ENCODE assay signal across 8 cellular contexts in the genomic region with DNA sequence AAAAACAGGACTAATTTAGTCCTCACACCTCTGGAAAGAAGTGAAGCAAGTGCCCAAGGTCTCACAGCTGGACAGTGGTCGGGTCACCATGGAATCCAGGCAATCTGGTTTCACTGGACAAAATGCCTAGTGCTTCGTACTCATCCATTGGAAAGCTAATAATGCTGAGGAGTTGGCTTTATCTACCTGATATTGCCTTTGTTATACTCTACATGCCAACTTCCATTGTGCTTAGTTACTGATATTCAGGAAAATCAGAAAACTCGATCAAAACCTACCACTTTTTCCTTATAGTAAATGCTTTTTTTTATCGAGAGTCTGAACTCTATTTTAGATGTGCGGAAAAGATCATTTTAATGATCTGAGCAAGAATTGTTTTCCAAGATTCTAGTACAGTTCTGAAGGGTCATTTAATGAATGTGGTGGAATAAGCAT. TPM values are rescaled to one million over a fixed set of nuclear protein-coding genes. Genes with fewer than 3 reads are reported as not detected.
DNase-seq lines count a peak whose midpoint lies in the region; ATAC-seq, FAIRE-seq and TF ChIP-seq lines count a peak whose summit lies in the region.

No MANE protein-coding gene starts in this region.

- peak overlapping the region in 8 of 9 donors; percentile 28 to 91 (median 70) for H3K27ac Mint-ChIP-seq in naive thymus-derived CD4-positive, alpha-beta T cell

- peak overlapping the region; percentile 58 to 77 (median 70) for H3K4me3 ChIP-seq in BLaER1 treated with 17β-estradiol and CSF1 and Interleukin-3, amounts not matched to agents 10 nM and 100 nM
- H3K4me3 ChIP-seq in bronchial epithelial cell (ENCODE audit: low read depth, low read length): peak overlapping the region; percentile 85
- H3K4me3 ChIP-seq in naive thymus-derived CD4-positive, alpha-beta T cell (ENCODE audit: low read length): peak overlapping the region; percentile 98

- peak overlapping the region; percentile 41 to 73 (median 56); a peak in 19 of 22 replicates for H3K4me2 ChIP-seq in BLaER1 treated with 17β-estradiol and CSF1 and Interleukin-3, amounts not matched to agents 10 nM and 100 nM

- CTCF ChIA-PET in naive thymus-derived CD4-positive, alpha-beta T cell (lab: Charles Lee): interaction anchor here (0.6 to 1.1 kb wide), 2 partner anchors 15 to 20 kb away, joined by 3 to 4 read pairs; no protein-coding TSS in a partner anchor

- ATAC-seq in HG03565 (IDR thresholded peaks at IDR 0.05; ENCODE audit: unreplicated experiment) (peak; percentile 1), HG02938 (IDR thresholded peaks at IDR 0.05; ENCODE audit: unreplicated experiment) (no peak)
- ATAC-seq in naive thymus-derived CD4-positive, alpha-beta T cell: no peak

- no peaks in the 10 kb centered on the region for H3K27me3 ChIP-seq in BLaER1 treated with 17β-estradiol and CSF1 and Interleukin-3, amounts not matched to agents 10 nM and 100 nM
- peaks cover 2% of the 10 kb centered on the region for H3K27me3 ChIP-seq in bronchial epithelial cell (ENCODE audit: control insufficient read depth, insufficient read depth, low read length)
- no peaks in the 10 kb centered on the region for H3K27me3 ChIP-seq in naive thymus-derived CD4-positive, alpha-beta T cell (ENCODE audit: control insufficient read depth in 2 of 2, insufficient read depth in 2 of 2, low read length in 2 of 2)

- peaks cover 18 to 46% (median 23%) of the 10 kb centered on the region in 5 donors for H3K27me3 Mint-ChIP-seq in naive thymus-derived CD4-positive, alpha-beta T cell

- H3K4me1 ChIP-seq in BLaER1 treated with 17β-estradiol and CSF1 and Interleukin-3, amounts not matched to agents 10 nM and 100 nM: 0 out of 20 replicates have a peak, but pooled peaks cover 0 to 3% (median 0%) of the 10 kb centered on the region in 10 experiments
- H3K4me1 ChIP-seq in naive thymus-derived CD4-positive, alpha-beta T cell (ENCODE audit: control insufficient read depth in 2 of 2, insufficient read depth in 2 of 2, low read length in 2 of 2): peaks cover 0 to 5% of the 10 kb centered on the region in 2 donors

- H3K9ac ChIP-seq in BLaER1 treated with 17β-estradiol and CSF1 and Interleukin-3, amounts not matched to agents 10 nM and 100 nM: peak overlapping the region in 7 of 11 experiments; percentile 35 to 57 (median 42); a peak in 8 of 22 replicates

- no peaks in the 10 kb centered on the region for H3K36me3 Mint-ChIP-seq in naive thymus-derived CD4-positive, alpha-beta T cell

- no peaks in the 10 kb centered on the region for H4K20me1 ChIP-seq in BLaER1 treated with 17β-estradiol and CSF1 and Interleukin-3, amounts not matched to agents 10 nM and 100 nM

- H3K9me3 Mint-ChIP-seq in naive thymus-derived CD4-positive, alpha-beta T cell: peaks cover 0 to 1% (median 0%) of the 10 kb centered on the region in 11 donors

- H3K9me3 ChIP-seq in BLaER1 treated with 17β-estradiol and CSF1 and Interleukin-3, amounts not matched to agents 10 nM and 100 nM (replicated peaks in 1 of 11): no peaks in the 10 kb centered on the region
- H3K9me3 ChIP-seq in naive thymus-derived CD4-positive, alpha-beta T cell (ENCODE audit: control insufficient read depth in 2 of 3, low read length in 3 of 3): no peaks in the 10 kb centered on the region

- FAIRE-seq in bronchial epithelial cell (lab: Jason Lieb, UNC): no peak

- H3K36me3 ChIP-seq in BLaER1 treated with 17β-estradiol and CSF1 and Interleukin-3, amounts not matched to agents 10 nM and 100 nM: no peaks in the 10 kb centered on the region
- H3K36me3 ChIP-seq in bronchial epithelial cell (ENCODE audit: control insufficient read depth, insufficient read depth, low read length): no peaks in the 10 kb centered on the region
- peaks cover 0 to 5% (median 0%) of the 10 kb centered on the region in 3 experiments for H3K36me3 ChIP-seq in naive thymus-derived CD4-positive, alpha-beta T cell (ENCODE audit: control insufficient read depth in 2 of 3, insufficient read depth in 3 of 3, low read length in 3 of 3)

- H3K27ac ChIP-seq in BLaER1 treated with 17β-estradiol and CSF1 and Interleukin-3, amounts not matched to agents 10 nM and 100 nM: no peak overlapping the region
- H3K27ac ChIP-seq in naive thymus-derived CD4-positive, alpha-beta T cell (ENCODE audit: low read depth, low read length): peak overlapping the region; percentile 62

- TF ChIP-seq CTCF in bronchial epithelial cell (IDR thresholded peaks at IDR 0.05; ENCODE audit: insufficient read depth, low read length, severe bottlenecking): no peak

- H3K4me1 Mint-ChIP-seq in naive thymus-derived CD4-positive, alpha-beta T cell: peaks cover 0 to 7% (median 5%) of the 10 kb centered on the region in 7 donors

- peak overlapping the region; percentile 76 to 94 (median 88) for H3K4me3 Mint-ChIP-seq in naive thymus-derived CD4-positive, alpha-beta T cell

- POLR2A ChIA-PET in naive thymus-derived CD4-positive, alpha-beta T cell (lab: Charles Lee): interaction anchor here (0.7 to 1.2 kb wide), 3 partner anchors 10 to 1730 kb away, joined by 3 to 4 read pairs (median 4); no protein-coding TSS in a partner anchor

- intact Hi-C loops in naive thymus-derived CD4-positive, alpha-beta T cell (cut with micrococcal nuclease): loop anchor here (1.0 to 10.0 kb wide), 13 partner anchors 15 to 1946 kb away; a partner anchor contains a TSS

- DNase-seq in bronchial epithelial cell (ENCODE audit: low read depth) (no peak), T1000 (lab: John Stamatoyannopoulos, UW) (no peak), SKM-1 (lab: John Stamatoyannopoulos, UW; ENCODE audit: unreplicated experiment) (no peak), AG08395 (ENCODE audit: low spot score) (no peak)
- DNase-seq in naive thymus-derived CD4-positive, alpha-beta T cell: no peak

RNA-seq across cellular contexts. Expression of a gene that starts 1.0 kb away (rescaled TPM):
- total RNA-seq in bronchial epithelial cell: under 0.01 TPM in 1 of 2 replicates, not detected in the other
- not detected for total RNA-seq in naive thymus-derived CD4-positive, alpha-beta T cell
- not detected for polyA plus RNA-seq in naive thymus-derived CD4-positive, alpha-beta T cell
